1 cellular context compared by ENCODE assay signal in the genomic region with DNA sequence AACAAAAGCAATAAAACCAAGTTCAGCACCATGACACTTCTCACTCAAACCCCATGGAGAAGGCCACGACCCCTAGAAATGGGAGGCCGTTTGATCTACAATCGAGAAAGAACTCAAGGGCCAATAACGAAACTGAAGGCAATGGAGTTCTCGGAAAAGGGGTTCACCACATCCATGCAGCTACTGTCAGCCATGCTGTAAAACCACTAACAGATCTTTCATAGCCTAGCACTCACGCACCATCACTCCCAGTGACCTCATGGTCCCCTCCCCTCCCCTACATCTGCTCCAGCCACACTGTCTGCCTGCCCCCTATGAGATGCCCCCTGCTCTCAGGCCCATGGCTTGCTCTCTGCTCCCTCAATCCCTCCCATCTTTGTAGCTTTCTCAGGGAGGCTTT.
TF ChIP-seq lines count a peak whose summit lies in the region.

No MANE protein-coding gene starts in this region.

TF ChIP-seq in GM12878, 131 proteins besides CTCF, POLR2A, EP300 and RAD21 (continued from another document):
- TF ChIP-seq SP1 (IDR thresholded peaks at IDR 0.05; ENCODE audit: low read depth, low read length), result no peak
- TF ChIP-seq, protein P1, sequence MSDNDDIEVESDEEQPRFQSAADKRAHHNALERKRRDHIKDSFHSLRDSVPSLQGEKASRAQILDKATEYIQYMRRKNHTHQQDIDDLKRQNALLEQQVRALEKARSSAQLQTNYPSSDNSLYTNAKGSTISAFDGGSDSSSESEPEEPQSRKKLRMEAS (IDR thresholded peaks at IDR 0.05; ENCODE audit: low read depth, low read length), result no peak
- TF ChIP-seq EED (IDR thresholded peaks at IDR 0.05; ENCODE audit: low read depth), result 0 out of 2 replicates have a peak, but pooled peaks have one; percentile 33
- 0 out of 2 replicates have a peak, but pooled peaks have one; percentile 24 for TF ChIP-seq TCF12 (IDR thresholded peaks at IDR 0.05; ENCODE audit: low read depth, low read length)
- 0 out of 2 replicates have a peak, but pooled peaks have one; percentile 19 for TF ChIP-seq IRF4 (IDR thresholded peaks at IDR 0.05; ENCODE audit: low read depth, low read length)
- peak; percentile 46; the same call in 1 of the 2 replicates for TF ChIP-seq YY1 (IDR thresholded peaks at IDR 0.05; ENCODE audit: low read depth, low read length)
